Comparison of ENCODE assay signal across 8 cellular contexts in the genomic region with DNA sequence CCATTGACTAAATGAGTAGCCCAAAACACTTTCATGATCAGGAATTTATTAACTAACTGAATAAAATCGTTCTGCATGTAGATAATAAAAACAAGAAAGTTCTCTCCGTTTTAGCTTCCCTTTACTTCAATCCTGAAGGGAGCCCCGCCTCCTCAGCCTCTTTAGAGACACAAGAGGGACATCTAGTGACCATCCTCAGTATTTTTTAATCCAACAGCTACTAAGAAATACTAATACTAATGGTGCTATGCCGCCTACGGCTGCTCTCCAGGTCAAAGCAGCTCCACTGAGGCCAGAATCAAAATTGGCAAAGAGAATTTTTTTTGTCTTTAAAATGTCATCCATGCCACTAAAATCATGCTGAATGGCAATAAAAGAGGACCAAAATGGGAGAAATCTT. TPM values are rescaled to one million over a fixed set of nuclear protein-coding genes. Genes with fewer than 3 reads are reported as not detected.
DNase-seq lines count a peak whose midpoint lies in the region; ATAC-seq and FAIRE-seq lines count a peak whose summit lies in the region.

No MANE protein-coding gene starts in this region.

- peak; percentile 75 for ATAC-seq in GM19351 (IDR thresholded peaks at IDR 0.05; ENCODE audit: unreplicated experiment)
- ATAC-seq in GM21515 (IDR thresholded peaks at IDR 0.05; ENCODE audit: unreplicated experiment) = no peak

- no peak for FAIRE-seq in HTR-8/SVneo (lab: Jason Lieb, UNC)

- peak; percentile 8 for DNase-seq in DMS153 treated with DMSO at 0.1 percent for 48 hours (lab: John Stamatoyannopoulos, UW; ENCODE audit: unreplicated experiment)
- DNase-seq in DMS153 (lab: John Stamatoyannopoulos, UW) = no peak
- DNase-seq in HTR-8/SVneo (ENCODE audit: insufficient read length, low spot score) = peak; percentile 4
- peak; percentile 72 for DNase-seq in OCI-M1 (lab: John Stamatoyannopoulos, UW)
- peak; percentile 75 for DNase-seq in dermis blood vessel endothelial cell
- peak; percentile 65 for DNase-seq in midbrain (lab: John Stamatoyannopoulos, UW)

RNA-seq across cellular contexts. Expression of gene PCDH19, which starts 3.2 kb away (rescaled TPM):
- total RNA-seq in dermis blood vessel endothelial cell = 0.60 and 0.68 TPM in 2 replicates
